In genomic region chr12:27807063-27807703, GRCh38 we compare ENCODE assay signal across 14 cellular contexts. TPM values are rescaled to one million over a fixed set of nuclear protein-coding genes. Genes with fewer than 3 reads are reported as not detected.
DNase-seq lines count a peak whose midpoint lies in the region; ATAC-seq and TF ChIP-seq lines count a peak whose summit lies in the region.
"Had no signal": no experiment of that assay in that cellular context is flagged by ENCODE, and none has a peak within 500 bp of the region (broad histone marks: within the 10 kb centered on the region; RNA-seq: fewer than 3 reads in every experiment).

No MANE protein-coding gene starts in this region.

- peak; percentile 42; the same call in 1 of the 2 replicates for TF ChIP-seq CTCF in PC-3 (conservative IDR thresholded peaks at IDR 0.05; ENCODE audit: low read depth, low read length)

- peaks cover 0 to 18% (median 0%) of the 10 kb centered on the region in 5 donors for H3K27me3 Mint-ChIP-seq in naive thymus-derived CD4-positive, alpha-beta T cell

- no peaks in the 10 kb centered on the region for H3K36me3 ChIP-seq in PC-3 (ENCODE audit: low read depth, low read length)
- H3K36me3 ChIP-seq in naive thymus-derived CD4-positive, alpha-beta T cell (ENCODE audit: control insufficient read depth in 2 of 3, insufficient read depth in 3 of 3, low read length in 3 of 3) = no peaks in the 10 kb centered on the region
- H3K36me3 ChIP-seq: esophagus squamous epithelium had no signal

- H3K27ac ChIP-seq in PC-3 (ENCODE audit: low read length) = no peak overlapping the region
- H3K27ac ChIP-seq in naive thymus-derived CD4-positive, alpha-beta T cell (ENCODE audit: low read depth, low read length) = peak overlapping the region; percentile 46
- H3K27ac ChIP-seq: esophagus squamous epithelium had no signal

- H3K9me3 ChIP-seq in PC-3 (ENCODE audit: low read length) = no peaks in the 10 kb centered on the region
- no peaks in the 10 kb centered on the region for H3K9me3 ChIP-seq in naive thymus-derived CD4-positive, alpha-beta T cell (ENCODE audit: control insufficient read depth in 2 of 3, low read length in 3 of 3)
- H3K9me3 ChIP-seq: esophagus squamous epithelium had no signal

- no peak overlapping the region for H3K9ac ChIP-seq in PC-3 (ENCODE audit: low read length)

- H3K4me3 ChIP-seq in PC-3 (ENCODE audit: low read length) = no peak overlapping the region
- no peak overlapping the region for H3K4me3 ChIP-seq in naive thymus-derived CD4-positive, alpha-beta T cell (ENCODE audit: low read length)
- H3K4me3 ChIP-seq: esophagus squamous epithelium had no signal

- H3F3A ChIP-seq in PC-3 (ENCODE audit: low read length, unreplicated experiment) = no peaks in the 10 kb centered on the region

- H3K9me2 ChIP-seq in PC-3 (replicated peaks; ENCODE audit: low read length) = no peaks in the 10 kb centered on the region

- H3K4me1 Mint-ChIP-seq in naive thymus-derived CD4-positive, alpha-beta T cell = peaks cover 7 to 47% (median 24%) of the 10 kb centered on the region in 7 donors

- DNase-seq in ELF-1 (ENCODE audit: low read depth, low spot score) (peak; percentile 9), PC-3 (no peak), sciatic nerve (ENCODE audit: low spot score) (no peak), NCI-H2227 (lab: John Stamatoyannopoulos, UW; ENCODE audit: unreplicated experiment) (no peak), EL (no peak)
- DNase-seq in activated effector memory CD4-positive, alpha-beta T cell treated with Interleukin-2 at 50 U/mL for 16 hours = peak; percentile 11
- peak in 3 of 9 donors; percentile 10 to 14 (median 13) for DNase-seq in naive thymus-derived CD4-positive, alpha-beta T cell
- DNase-seq: cerebellar nuclear complex, esophagus squamous epithelium, IMR-90, NCI-H146, NCI-H748 treated with DMSO at 0.1 percent for 48 hours had no signal

- H3K27ac Mint-ChIP-seq in naive thymus-derived CD4-positive, alpha-beta T cell = peak overlapping the region; percentile 20 to 95 (median 86)
- H3K27ac Mint-ChIP-seq: memory B cell had no signal

- no peaks in the 10 kb centered on the region for H3K79me2 ChIP-seq in PC-3 (ENCODE audit: low read length)

- H3K9me3 Mint-ChIP-seq in naive thymus-derived CD4-positive, alpha-beta T cell = no peaks in the 10 kb centered on the region
- H3K9me3 Mint-ChIP-seq: memory B cell had no signal

- no peak overlapping the region for H3K4me2 ChIP-seq in PC-3 (ENCODE audit: low read length)

- no TSS peak for BruUV-seq in PC-3 (replicated peaks; lab: Mats Ljungman, UMichigan)

- CTCF ChIA-PET in PC-3 (lab: Charles Lee) = no interaction called here
- CTCF ChIA-PET in naive thymus-derived CD4-positive, alpha-beta T cell (lab: Charles Lee) = interaction anchor here (0.7 to 1.0 kb wide), 2 partner anchors 45 to 74 kb away, joined by 4 read pairs; no protein-coding TSS in a partner anchor

- intact Hi-C loops in PC-3 (cut with micrococcal nuclease) = no loop called here
- intact Hi-C loops in naive thymus-derived CD4-positive, alpha-beta T cell (cut with micrococcal nuclease) = loop anchor here in 1 of 2 donors (1.0 to 2.0 kb wide), 4 partner anchors 8 to 96 kb away; partner anchors contain the start of genes KLHL42, MANSC4 and MRPS35
- intact Hi-C loops in sciatic nerve (cut with DNase I) = no loop called here

- peaks cover 9% of the 10 kb centered on the region for H3K4me1 ChIP-seq in PC-3 (ENCODE audit: insufficient read depth, low read length)
- no peaks in the 10 kb centered on the region for H3K4me1 ChIP-seq in naive thymus-derived CD4-positive, alpha-beta T cell (ENCODE audit: control insufficient read depth in 2 of 2, insufficient read depth in 2 of 2, low read length in 2 of 2)
- H3K4me1 ChIP-seq: esophagus squamous epithelium had no signal

- peak overlapping the region; percentile 1 to 87 (median 74) for H3K4me3 Mint-ChIP-seq in naive thymus-derived CD4-positive, alpha-beta T cell
- H3K4me3 Mint-ChIP-seq: memory B cell had no signal

- H2AFZ ChIP-seq in PC-3 (ENCODE audit: low read length) = no peak overlapping the region

- no peaks in the 10 kb centered on the region for H3K36me3 Mint-ChIP-seq in naive thymus-derived CD4-positive, alpha-beta T cell
- H3K36me3 Mint-ChIP-seq: memory B cell had no signal

- POLR2A ChIA-PET in PC-3 (lab: Charles Lee; ENCODE audit: unreplicated experiment) = no interaction called here
- POLR2A ChIA-PET in naive thymus-derived CD4-positive, alpha-beta T cell (lab: Charles Lee) = interaction anchor here (0.6 to 1.3 kb wide), 5 partner anchors 9 to 835 kb away, joined by 3 to 4 read pairs (median 4); partner anchors contain the start of genes KLHL42 and MANSC4

- no peaks in the 10 kb centered on the region for H4K20me1 ChIP-seq in PC-3 (ENCODE audit: low read length)

- no peaks in the 10 kb centered on the region for H3K27me3 ChIP-seq in PC-3 (ENCODE audit: low read length)
- H3K27me3 ChIP-seq in naive thymus-derived CD4-positive, alpha-beta T cell (ENCODE audit: control insufficient read depth in 2 of 2, insufficient read depth in 2 of 2, low read length in 2 of 2) = no peaks in the 10 kb centered on the region

- no peak for ATAC-seq in PC-3
- ATAC-seq in naive thymus-derived CD4-positive, alpha-beta T cell = peak; percentile 36
- no peak for ATAC-seq in sciatic nerve

RNA-seq across cellular contexts. Expression of gene MANSC4, which starts 27.1 kb away (rescaled TPM):
- 1.9 and 4.1 TPM in 2 replicates for total RNA-seq in PC-3 (2014; rRNA removed)
- under 1 TPM in 1 of 5 experiments, not detected in 4; 0.64 TPM for total RNA-seq in naive thymus-derived CD4-positive, alpha-beta T cell
- polyA plus RNA-seq in naive thymus-derived CD4-positive, alpha-beta T cell = not detected
- total RNA-seq in sciatic nerve = not detected
- total RNA-seq: esophagus squamous epithelium, IMR-90, posterior vena cava had no signal
- polyA plus RNA-seq: IMR-90 had no signal

RNA-seq across cellular contexts. Expression of gene KLHL42, which starts 27.1 kb away (rescaled TPM):
- total RNA-seq in PC-3 (2014; rRNA removed) = 74.2 and 82.6 TPM in 2 replicates
- 10 to 100 TPM; 16.0 to 27.0 (median 18.4) TPM for total RNA-seq in naive thymus-derived CD4-positive, alpha-beta T cell
- polyA plus RNA-seq in naive thymus-derived CD4-positive, alpha-beta T cell = 10 to 100 TPM in 1 of 2 donors, 1 to 10 TPM in 1; 9.6 to 11.4 TPM
- 31.8 TPM for total RNA-seq in sciatic nerve

Comparison
In these comparisons a context has a peak if more than half of its experiments do, and no peak if none do; other contexts are left out.
1. DNase-seq: peak in ELF-1 (single experiment) and activated effector memory CD4-positive, alpha-beta T cell treated with Interleukin-2 at 50 U/mL for 16 hours (single experiment); none in PC-3 (single experiment), sciatic nerve (single experiment), NCI-H2227 (single experiment) and EL (single experiment).